ENCODE assay signal across 21 cellular contexts in genomic region chr11:36241512-36241911, GRCh38.
"Had no signal": no experiment of that assay in that cellular context is flagged by ENCODE, and none has a peak within 500 bp of the region (broad histone marks: within the 10 kb centered on the region; RNA-seq: fewer than 3 reads in every experiment).

No MANE protein-coding gene starts in this region.

- H3K27ac ChIP-seq: esophagus muscularis mucosa, left ventricle myocardium inferior, spleen, testis, WERI-Rb-1 had no signal

- H3K36me3 ChIP-seq: esophagus muscularis mucosa, left ventricle myocardium inferior, spleen, WERI-Rb-1 had no signal

- ATAC-seq: activated CD8-positive, alpha-beta memory T cell treated with anti-CD3 and anti-CD28 coated beads, Interleukin-2, amount 10 ng/mL, durations not matched to agents 7 days and 5 days; activated CD8-positive, alpha-beta T cell treated with anti-CD3 and anti-CD28 coated beads for 36 hours; activated naive CD4-positive, alpha-beta T cell treated with anti-CD3 and anti-CD28 coated beads, Interleukin-2, amount 50 U/mL, for 72 hours; naive thymus-derived CD8-positive, alpha-beta T cell had no signal

- DNase-seq: activated CD4-positive, alpha-beta T cell treated with anti-CD3 and anti-CD28 coated beads, Interleukin-2, amount 10 ng/mL, durations not matched to agents 7 days and 5 days; activated CD4-positive, CD25-positive, alpha-beta regulatory T cell treated with anti-CD3 and anti-CD28 coated beads, Interleukin-2, amount 50 U/mL, for 72 hours; activated CD8-positive, alpha-beta memory T cell treated with anti-CD3 and anti-CD28 coated beads, Interleukin-2, amount 10 ng/mL, durations not matched to agents 7 days and 5 days; activated CD8-positive, alpha-beta T cell treated with anti-CD3 and anti-CD28 coated beads for 36 hours; activated effector memory CD4-positive, alpha-beta T cell treated with anti-CD3 and anti-CD28 coated beads, Interleukin-2, amount 50 U/mL, for 16 hours; activated T-cell treated with anti-CD3 and anti-CD28 coated beads for 4 hours; aorta; glutamatergic neuron; hippocampal formation; left ventricle myocardium inferior; naive thymus-derived CD8-positive, alpha-beta T cell; spleen; stimulated activated CD4-positive, alpha-beta T cell treated with anti-CD3 and anti-CD28 coated beads, Interleukin-4, amount 100 ng/mL, for 1 hour; stimulated activated naive CD4-positive, alpha-beta T cell; T1000; testis; trophoblast cell; WERI-Rb-1 had no signal

- H3K4me1 ChIP-seq: esophagus muscularis mucosa, left ventricle myocardium inferior, spleen, testis had no signal

- H3K27me3 ChIP-seq: dorsolateral prefrontal cortex, esophagus muscularis mucosa, spleen, testis had no signal

- H3K4me3 ChIP-seq: dorsolateral prefrontal cortex, esophagus muscularis mucosa, left ventricle myocardium inferior, spleen, testis had no signal

- H3K9me3 ChIP-seq: esophagus muscularis mucosa, left ventricle myocardium inferior, spleen, testis had no signal
